In the genomic region with DNA sequence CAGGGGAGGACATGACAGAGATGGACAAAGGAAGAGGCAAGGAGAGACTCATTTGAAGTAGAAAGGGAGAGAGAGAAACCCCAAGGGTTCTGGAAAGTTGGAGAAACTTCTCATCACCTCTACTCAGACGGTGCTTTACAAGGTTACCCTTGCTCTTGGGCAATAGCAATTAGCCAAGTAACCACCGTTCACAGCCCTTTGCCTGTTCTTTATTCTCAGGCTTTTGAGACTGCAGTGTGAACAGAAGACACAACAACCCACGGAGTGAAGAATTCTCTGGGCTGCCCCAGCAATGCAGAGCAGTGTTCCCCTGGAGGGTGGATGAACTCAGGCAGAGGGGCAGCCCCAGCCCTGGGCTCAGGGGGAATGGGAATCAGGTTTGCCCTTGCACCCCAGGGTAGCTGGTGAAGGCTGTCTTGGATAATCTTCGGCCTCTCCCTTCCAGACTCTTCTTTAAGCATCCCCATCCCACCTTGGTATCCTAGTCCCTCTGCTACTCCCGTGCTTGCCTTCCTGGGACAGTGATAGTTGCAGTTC, we compare ENCODE assay signal across 13 cellular contexts.
DNase-seq lines count a peak whose midpoint lies in the region; ATAC-seq and TF ChIP-seq lines count a peak whose summit lies in the region.
"Had no signal": no experiment of that assay in that cellular context is flagged by ENCODE, and none has a peak within 500 bp of the region (broad histone marks: within the 10 kb centered on the region; RNA-seq: fewer than 3 reads in every experiment).

No MANE protein-coding gene starts in this region.

- H3K27ac ChIP-seq in Panc1 (ENCODE audit: low read length) (peak overlapping the region; percentile 57; the same call in 1 of the 2 replicates), cingulate gyrus (ENCODE audit: low read depth, low read length) (peak overlapping the region; percentile 67), lung (ENCODE audit: low read depth in 1 of 2, low read length in 1 of 2) (peak overlapping the region; percentile 82 to 92), subcutaneous abdominal adipose tissue (ENCODE audit: low read depth, low read length) (peak overlapping the region; percentile 69)

- H3K9me3 ChIP-seq in Panc1 (ENCODE audit: control insufficient read depth, insufficient read depth, low read depth, low read length), result no peaks in the 10 kb centered on the region
- no peaks in the 10 kb centered on the region for H3K9me3 ChIP-seq in lung (ENCODE audit: control insufficient read depth in 2 of 2, insufficient read depth in 1 of 2, low read length in 1 of 2)
- no peaks in the 10 kb centered on the region for H3K9me3 ChIP-seq in subcutaneous abdominal adipose tissue (ENCODE audit: control insufficient read depth in 5 of 5, low read length in 5 of 5)

- H3K4me1 ChIP-seq in Panc1 (ENCODE audit: control insufficient read depth, insufficient read depth, low read length) (peaks cover 51% of the 10 kb centered on the region), lung (ENCODE audit: control insufficient read depth in 2 of 2, insufficient read depth in 2 of 2, low read length in 2 of 2) (peaks cover 29 to 37% of the 10 kb centered on the region in 2 donors), subcutaneous abdominal adipose tissue (ENCODE audit: control insufficient read depth in 5 of 5, insufficient read depth in 5 of 5, low read length in 5 of 5) (peaks cover 16 to 62% (median 43%) of the 10 kb centered on the region in 5 donors)

- no peaks in the 10 kb centered on the region for H3K36me3 ChIP-seq in Panc1 (ENCODE audit: control insufficient read depth, insufficient read depth, low read length)
- no peaks in the 10 kb centered on the region for H3K36me3 ChIP-seq in lung (ENCODE audit: control insufficient read depth in 2 of 2, insufficient read depth in 2 of 2, low read length in 2 of 2)
- no peaks in the 10 kb centered on the region for H3K36me3 ChIP-seq in subcutaneous abdominal adipose tissue (ENCODE audit: control insufficient read depth in 5 of 5, insufficient read depth in 5 of 5, low read length in 5 of 5)

- POLR2A ChIA-PET in Panc1 (lab: Charles Lee), result no interaction called here

- ATAC-seq in Panc1 (no peak; the same call in 1 of the 2 replicates), lung (ENCODE audit: insufficient read depth, low FRiP score) (no peak), GM21447 (IDR thresholded peaks at IDR 0.05; ENCODE audit: unreplicated experiment) (no peak)
- ATAC-seq: stimulated activated naive CD8-positive, alpha-beta T cell treated with anti-CD3 and anti-CD28 coated beads, Interleukin-15, amount 100 ng/mL, for 72 hours had no signal

- intact Hi-C loops in Panc1 (cut with micrococcal nuclease; ENCODE audit: unreplicated experiment), result no loop called here

- in situ Hi-C loops in Panc1 (cut with HindIII; ENCODE audit: low pct_unique_long_range_greater_than_20kb, low sequenced_read_pairs), result no loop called here

- H3K27me3 ChIP-seq in Panc1 (ENCODE audit: control insufficient read depth, insufficient read depth, low read length) (no peaks in the 10 kb centered on the region), lung (ENCODE audit: control insufficient read depth, insufficient read depth) (no peaks in the 10 kb centered on the region), subcutaneous abdominal adipose tissue (ENCODE audit: control insufficient read depth in 5 of 5, insufficient read depth in 4 of 5, low read length in 5 of 5) (no peaks in the 10 kb centered on the region)

- H3K9ac ChIP-seq in subcutaneous abdominal adipose tissue (ENCODE audit: low read length in 5 of 5), result peak overlapping the region in 1 of 5 donors; percentile 31

- no peak overlapping the region for H3K4me3 ChIP-seq in Panc1 (ENCODE audit: low read depth in 2 of 2, low read length in 2 of 2)
- H3K4me3 ChIP-seq in lung, result no peak overlapping the region
- H3K4me3 ChIP-seq in subcutaneous abdominal adipose tissue (ENCODE audit: low read depth in 1 of 5, low read length in 5 of 5), result no peak overlapping the region

- CTCF ChIA-PET in Panc1 (lab: Charles Lee), result no interaction called here

- 52 to 54% methylated on average over 5 of the region's 5 CpGs for WGBS in lung, 2 donors

- DNase-seq in Panc1 (ENCODE audit: low read depth, low spot score) (no peak), lung (ENCODE audit: low spot score) (no peak), DMS 273 treated with DMSO at 0.1 percent for 48 hours (lab: John Stamatoyannopoulos, UW) (no peak), DMS153 treated with DMSO at 0.1 percent for 48 hours (lab: John Stamatoyannopoulos, UW; ENCODE audit: unreplicated experiment) (no peak), NCI-H446 (lab: John Stamatoyannopoulos, UW) (no peak)
- DNase-seq: activated CD8-positive, alpha-beta memory T cell treated with anti-CD3 and anti-CD28 coated beads, Interleukin-2, amount 50 U/mL, for 48 hours; naive B cell; NCI-H187 treated with DMSO at 0.1 percent for 48 hours; stimulated activated CD4-positive, alpha-beta T cell treated with anti-CD3 and anti-CD28 coated beads, Interleukin-2, amount 100 ng/mL, for 24 hours; stimulated activated naive CD8-positive, alpha-beta T cell treated with anti-CD3 and anti-CD28 coated beads, Interleukin-15, amount 100 ng/mL, for 72 hours had no signal

- BruUV-seq in Panc1 (replicated peaks; lab: Mats Ljungman, UMichigan), result no TSS peak

- TF ChIP-seq CTCF in Panc1 (IDR thresholded peaks at IDR 0.05) (no peak), lung (IDR thresholded peaks at IDR 0.05; ENCODE audit: control extremely low read depth, extremely low read depth) (no peak)
